ENCODE assay signal across 8 cellular contexts in the genomic region with DNA sequence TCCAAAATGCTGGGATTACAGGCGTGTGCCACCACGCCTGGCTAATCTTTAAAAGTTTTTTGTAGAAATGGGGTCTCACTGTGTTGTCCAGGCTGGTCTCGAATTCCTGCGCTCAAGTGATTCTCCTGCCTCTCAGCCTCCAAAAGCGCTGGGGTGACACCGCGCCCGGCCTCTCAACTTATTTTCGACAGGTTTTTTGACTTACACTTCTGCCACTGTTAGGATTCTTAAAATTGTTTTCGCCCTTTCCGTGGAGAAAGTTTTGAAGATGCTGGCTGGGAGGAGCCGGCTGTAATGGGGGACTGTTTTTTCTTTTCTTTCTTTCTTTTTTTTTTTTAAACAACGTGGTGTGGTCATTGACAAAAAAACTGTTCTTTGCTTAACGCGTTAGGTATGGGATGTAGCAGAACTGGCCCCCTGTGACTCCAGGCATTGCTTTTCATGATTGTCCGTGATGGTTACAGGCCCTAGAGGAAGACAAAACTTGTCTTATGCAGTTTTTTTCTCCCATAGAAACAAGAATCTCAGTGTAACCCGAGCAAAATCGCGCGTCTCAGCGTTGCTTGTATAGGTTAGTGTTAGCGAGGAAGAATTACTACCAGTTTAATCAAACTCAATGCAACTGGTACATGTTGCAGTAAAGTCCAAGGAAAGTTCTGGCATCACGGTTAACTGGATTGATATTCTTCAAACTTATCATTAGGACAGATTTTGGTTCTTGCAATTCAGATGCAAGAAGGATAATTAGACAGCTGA. TPM values are rescaled to one million over a fixed set of nuclear protein-coding genes. Genes with fewer than 3 reads are reported as not detected.
DNase-seq lines count a peak whose midpoint lies in the region; ATAC-seq, FAIRE-seq and TF ChIP-seq lines count a peak whose summit lies in the region.

No MANE protein-coding gene starts in this region.

- in situ Hi-C loops in GM13977 (cut with MboI; ENCODE audit: low pct_unique_long_range_greater_than_20kb, low sequenced_read_pairs, unreplicated experiment), result no loop called here

- H3K9me1 ChIP-seq in endothelial cell of umbilical vein (replicated peaks; ENCODE audit: control insufficient read depth, extremely low read depth, insufficient read depth, low read length), result no peaks in the 10 kb centered on the region

- peak overlapping the region; percentile 58 for H3K27ac Mint-ChIP-seq in neural progenitor cell

- H3K9me3 ChIP-seq in endothelial cell of umbilical vein (replicated peaks; ENCODE audit: control insufficient read depth, insufficient read depth, low read length) (no peaks in the 10 kb centered on the region), neural progenitor cell (ENCODE audit: low read depth) (no peaks in the 10 kb centered on the region)

- H3K79me2 ChIP-seq in endothelial cell of umbilical vein (ENCODE audit: control insufficient read depth, insufficient read depth, low read length) (peaks cover 57% of the 10 kb centered on the region), neural progenitor cell (ENCODE audit: low read depth) (peaks cover 60% of the 10 kb centered on the region)

- peak; percentile 14 to 25 for DNase-seq in stimulated activated CD4-positive, alpha-beta T cell treated with anti-CD3 and anti-CD28 coated beads, Interleukin-2, amount 100 ng/mL, for 24 hours
- DNase-seq in stimulated activated CD4-positive, alpha-beta T cell treated with anti-CD3 and anti-CD28 coated beads, Interleukin-2, amount 100 ng/mL, for 48 hours, result no peak
- peak; percentile 63 for DNase-seq in endothelial cell of umbilical vein (ENCODE audit: low read depth, low spot score)
- DNase-seq in neural progenitor cell (ENCODE audit: low spot score), result peak; percentile 45
- DNase-seq in kidney glomerular epithelial cell (lab: John Stamatoyannopoulos, UW), result no peak
- DNase-seq in GM13977 (ENCODE audit: low spot score), result no peak

- H3K9me3 Mint-ChIP-seq in neural progenitor cell, result no peaks in the 10 kb centered on the region

- H3K36me3 ChIP-seq in endothelial cell of umbilical vein (ENCODE audit: control insufficient read depth in 2 of 2, extremely low read depth in 1 of 2, insufficient read depth in 2 of 2, low read length in 2 of 2) (peaks cover 0 to 3% of the 10 kb centered on the region in 2 experiments), neural progenitor cell (no peaks in the 10 kb centered on the region)

- dilution Hi-C loops in endothelial cell of umbilical vein (cut with MboI; ENCODE audit: extremely low pct_ligation_motif_present, low sequenced_read_pairs), result no loop called here

- H3K4me3 ChIP-seq in WI38 (ENCODE audit: low read depth, low read length), result peak overlapping the region; percentile 85
- H3K4me3 ChIP-seq in endothelial cell of umbilical vein (replicated peaks in 1 of 3; ENCODE audit: insufficient read depth in 1 of 3, low read depth in 1 of 3, low read length in 3 of 3), result peak overlapping the region; percentile 52 to 88 (median 80)
- H3K4me3 ChIP-seq in neural progenitor cell, result peak overlapping the region; percentile 99

- H3K4me1 Mint-ChIP-seq in neural progenitor cell, result peaks cover 15% of the 10 kb centered on the region

- H3K4me2 ChIP-seq in endothelial cell of umbilical vein (ENCODE audit: insufficient read depth, low read length), result peak overlapping the region; percentile 97
- H3K4me2 ChIP-seq in neural progenitor cell, result peak overlapping the region; percentile 82

- H2AFZ ChIP-seq in endothelial cell of umbilical vein (ENCODE audit: low read depth, low read length) (no peak overlapping the region), neural progenitor cell (replicated peaks) (no peak overlapping the region)

- POLR2A ChIA-PET in endothelial cell of umbilical vein (lab: Charles Lee), result no interaction called here

- peak overlapping the region; percentile 53 for H3K27ac ChIP-seq in endothelial cell of umbilical vein (ENCODE audit: insufficient read depth, low read depth, low read length)
- no peak overlapping the region for H3K27ac ChIP-seq in neural progenitor cell

- H3K9ac ChIP-seq in endothelial cell of umbilical vein (replicated peaks; ENCODE audit: extremely low read depth, insufficient read depth, low read length), result peak overlapping the region; percentile 88
- peak overlapping the region; percentile 93 for H3K9ac ChIP-seq in neural progenitor cell

- BruUV-seq in endothelial cell of umbilical vein (replicated peaks; lab: Mats Ljungman, UMichigan), result TSS peak; percentile 37

- intact Hi-C loops in endothelial cell of umbilical vein (cut with micrococcal nuclease), result no loop called here

- CTCF ChIA-PET in endothelial cell of umbilical vein (lab: Charles Lee), result interaction anchor here (1.2 kb wide), 1 partner anchor 26 kb away, joined by 3 read pairs; no protein-coding TSS in a partner anchor

- TF ChIP-seq POLR2A in endothelial cell of umbilical vein (IDR thresholded peaks at IDR 0.05; ENCODE audit: low read depth, low read length), result no peak

- H3K4me1 ChIP-seq in endothelial cell of umbilical vein (ENCODE audit: control insufficient read depth, extremely low read depth, insufficient read depth, low read length) (peaks cover 15% of the 10 kb centered on the region), neural progenitor cell (no peaks in the 10 kb centered on the region)

- peak overlapping the region; percentile 89 for H3K4me3 Mint-ChIP-seq in neural progenitor cell

- peaks cover 10% of the 10 kb centered on the region for H3K36me3 Mint-ChIP-seq in neural progenitor cell

- H3F3A ChIP-seq in neural progenitor cell (ENCODE audit: low read depth), result peaks cover 21% of the 10 kb centered on the region

- H4K20me1 ChIP-seq in endothelial cell of umbilical vein (replicated peaks; ENCODE audit: control insufficient read depth, extremely low read depth, insufficient read depth, low read length) (peaks cover 9% of the 10 kb centered on the region), neural progenitor cell (ENCODE audit: low read depth) (peaks cover 57% of the 10 kb centered on the region)

- H3K27me3 Mint-ChIP-seq in neural progenitor cell (ENCODE audit: insufficient read depth, low read depth), result no peaks in the 10 kb centered on the region

- ATAC-seq in GM18907 (IDR thresholded peaks at IDR 0.05; ENCODE audit: unreplicated experiment), result no peak

- no peaks in the 10 kb centered on the region for H3K27me3 ChIP-seq in endothelial cell of umbilical vein (ENCODE audit: control insufficient read depth in 2 of 2, insufficient read depth in 2 of 2, low read length in 2 of 2)
- H3K27me3 ChIP-seq in neural progenitor cell, result no peaks in the 10 kb centered on the region

- FAIRE-seq in endothelial cell of umbilical vein (lab: Jason Lieb, UNC), result peak; percentile 82

- TF ChIP-seq CTCF in WI38 (IDR thresholded peaks at IDR 0.05; ENCODE audit: low read depth, low read length) (no peak), endothelial cell of umbilical vein (IDR thresholded peaks at IDR 0.05; ENCODE audit: extremely low read depth in 1 of 2, insufficient read depth in 1 of 2, low read depth in 1 of 2, low read length in 2 of 2) (no peak), neural progenitor cell (IDR thresholded peaks at IDR 0.05) (no peak), GM13977 (IDR thresholded peaks at IDR 0.05; ENCODE audit: extremely low read depth, insufficient read depth, missing control alignments) (no peak)

TF ChIP-seq in endothelial cell of umbilical vein, 7 proteins besides CTCF, POLR2A, EP300 and RAD21:
- TF ChIP-seq, protein P1, sequence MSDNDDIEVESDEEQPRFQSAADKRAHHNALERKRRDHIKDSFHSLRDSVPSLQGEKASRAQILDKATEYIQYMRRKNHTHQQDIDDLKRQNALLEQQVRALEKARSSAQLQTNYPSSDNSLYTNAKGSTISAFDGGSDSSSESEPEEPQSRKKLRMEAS (IDR thresholded peaks at IDR 0.05; ENCODE audit: insufficient read depth, insufficient read length), result no peak
- TF ChIP-seq POLR2AphosphoS5 (IDR thresholded peaks at IDR 0.05; ENCODE audit: insufficient read depth, low read depth, low read length), result no peak
- no peak for TF ChIP-seq MYC (IDR thresholded peaks at IDR 0.05; ENCODE audit: low read depth, low read length)
- no peak for TF ChIP-seq JUN (IDR thresholded peaks at IDR 0.05; ENCODE audit: borderline replicate concordance, insufficient read depth, insufficient read length, low read depth)
- TF ChIP-seq FOS (IDR thresholded peaks at IDR 0.05; ENCODE audit: borderline replicate concordance, insufficient read depth, low read length), result no peak
- TF ChIP-seq EZH2 (IDR thresholded peaks at IDR 0.05; ENCODE audit: borderline replicate concordance, low read depth, low read length, severe bottlenecking), result no peak
- no peak for TF ChIP-seq GATA2 (IDR thresholded peaks at IDR 0.05; ENCODE audit: insufficient read depth, insufficient read length, low read depth, low read length)

RNA-seq across cellular contexts. Expression of a gene that starts 1.2 kb away (rescaled TPM):
- 377 and 378 TPM in 2 replicates for total RNA-seq in endothelial cell of umbilical vein
- polyA plus RNA-seq in endothelial cell of umbilical vein, result 252 and 322 TPM in 2 replicates
- polyA plus RNA-seq in endothelial cell of umbilical vein (2011; cell fraction: cytosol; rRNA removed), result 417 and 471 TPM in 2 replicates
- 204 and 250 TPM in 2 replicates for polyA plus RNA-seq in endothelial cell of umbilical vein (2011; cell fraction: nucleus; rRNA removed)
- 310 and 396 TPM in 2 replicates for polyA plus RNA-seq in endothelial cell of umbilical vein (2012)
- 245 and 256 TPM in 2 replicates for polyA minus RNA-seq in endothelial cell of umbilical vein
- polyA minus RNA-seq in endothelial cell of umbilical vein (2011; cell fraction: cytosol; rRNA and poly(A)+ RNA removed), result 142 TPM
- 79.7 and 82.9 TPM in 2 replicates for polyA minus RNA-seq in endothelial cell of umbilical vein (2011; cell fraction: nucleus; rRNA and poly(A)+ RNA removed)
- total RNA-seq in neural progenitor cell (ENCODE audit: low replicate concordance), result 67.9 and 91.8 TPM in 2 replicates

RNA-seq across cellular contexts. Expression of a gene that starts 26.8 kb away (rescaled TPM):
- 16.7 and 17.1 TPM in 2 replicates for total RNA-seq in endothelial cell of umbilical vein
- 10.0 and 12.0 TPM in 2 replicates for polyA plus RNA-seq in endothelial cell of umbilical vein
- polyA plus RNA-seq in endothelial cell of umbilical vein (2011; cell fraction: cytosol; rRNA removed), result 12.7 and 14.4 TPM in 2 replicates
- 4.8 and 5.5 TPM in 2 replicates for polyA plus RNA-seq in endothelial cell of umbilical vein (2011; cell fraction: nucleus; rRNA removed)
- polyA plus RNA-seq in endothelial cell of umbilical vein (2012), result 10.9 and 11.4 TPM in 2 replicates
- 12.2 and 15.1 TPM in 2 replicates for polyA minus RNA-seq in endothelial cell of umbilical vein
- polyA minus RNA-seq in endothelial cell of umbilical vein (2011; cell fraction: cytosol; rRNA and poly(A)+ RNA removed), result 39.4 TPM
- 3.0 and 4.5 TPM in 2 replicates for polyA minus RNA-seq in endothelial cell of umbilical vein (2011; cell fraction: nucleus; rRNA and poly(A)+ RNA removed)
- 27.4 and 31.8 TPM in 2 replicates for total RNA-seq in neural progenitor cell (ENCODE audit: low replicate concordance)

Comparison
In these comparisons a context has a peak if more than half of its experiments do, and no peak if none do; other contexts are left out.
1. DNase-seq: peak in stimulated activated CD4-positive, alpha-beta T cell treated with anti-CD3 and anti-CD28 coated beads, Interleukin-2, amount 100 ng/mL, for 24 hours (2 of 2), endothelial cell of umbilical vein (single experiment) and neural progenitor cell (single experiment); none in stimulated activated CD4-positive, alpha-beta T cell treated with anti-CD3 and anti-CD28 coated beads, Interleukin-2, amount 100 ng/mL, for 48 hours (0 of 2), kidney glomerular epithelial cell (single experiment) and GM13977 (single experiment).
2. Peak in every context shown above with its lines, with median percentiles within 50 percentile points of each other: H3K4me3 ChIP-seq.